Comparison of ENCODE assay signal across 9 cellular contexts in genomic region chr11:16909375-16910035, GRCh38.
DNase-seq lines count a peak whose midpoint lies in the region; ATAC-seq and TF ChIP-seq lines count a peak whose summit lies in the region.
"Had no signal": no experiment of that assay in that cellular context is flagged by ENCODE, and none has a peak within 500 bp of the region (broad histone marks: within the 10 kb centered on the region; RNA-seq: fewer than 3 reads in every experiment).

No MANE protein-coding gene starts in this region.

- no peak for TF ChIP-seq POLR2A in GM18505 (IDR thresholded peaks at IDR 0.05; ENCODE audit: borderline replicate concordance, extremely low read depth, insufficient read depth, insufficient read length)

- no peaks in the 10 kb centered on the region for H3K9me3 Mint-ChIP-seq in activated T-cell treated with anti-CD3 and anti-CD28 coated beads, Interleukin-2, amount 50 U/mL, for 72 hours
- H3K9me3 Mint-ChIP-seq: dendritic cell treated with granulocyte-macrophage colony-stimulating factor and Interleukin-4, amounts not matched to agents 40 ng/mL and 50 ng/mL, for 4 days had no signal

- H3K27ac Mint-ChIP-seq in activated T-cell treated with anti-CD3 and anti-CD28 coated beads, Interleukin-2, amount 50 U/mL, for 72 hours: no peak overlapping the region
- H3K27ac Mint-ChIP-seq: dendritic cell treated with granulocyte-macrophage colony-stimulating factor and Interleukin-4, amounts not matched to agents 40 ng/mL and 50 ng/mL, for 4 days had no signal

- peak overlapping the region in 1 of 2 donors; percentile 53 for H3K4me3 Mint-ChIP-seq in activated T-cell treated with anti-CD3 and anti-CD28 coated beads, Interleukin-2, amount 50 U/mL, for 72 hours
- H3K4me3 Mint-ChIP-seq: dendritic cell treated with granulocyte-macrophage colony-stimulating factor and Interleukin-4, amounts not matched to agents 40 ng/mL and 50 ng/mL, for 4 days had no signal

- peaks cover 0 to 1% of the 10 kb centered on the region in 2 donors for H3K36me3 Mint-ChIP-seq in activated T-cell treated with anti-CD3 and anti-CD28 coated beads, Interleukin-2, amount 50 U/mL, for 72 hours (ENCODE audit: insufficient read depth in 2 of 2)

- ATAC-seq in GM18505 (IDR thresholded peaks at IDR 0.05; ENCODE audit: unreplicated experiment) (peak; percentile 80), GM19463 (IDR thresholded peaks at IDR 0.05; ENCODE audit: unreplicated experiment) (peak; percentile 67), HG03064 (IDR thresholded peaks at IDR 0.05; ENCODE audit: low read depth, unreplicated experiment) (peak; percentile 81)
- peak; percentile 59 to 61 for ATAC-seq in activated T-cell treated with anti-CD3 and anti-CD28 coated beads, Interleukin-2, amount 50 U/mL, for 72 hours (replicated peaks in 1 of 2)

- no peak for DNase-seq in activated T-cell treated with anti-CD3 and anti-CD28 coated beads, Interleukin-2, amount 50 U/mL, for 72 hours
- no peak for DNase-seq in NCI-H1436 (lab: John Stamatoyannopoulos, UW)
- no peak for DNase-seq in NCI-H526 treated with DMSO at 0.1 percent for 48 hours (lab: John Stamatoyannopoulos, UW)
- DNase-seq in OCI-M2 (lab: John Stamatoyannopoulos, UW; ENCODE audit: unreplicated experiment): no peak
- no peak for DNase-seq in epidermal melanocyte (ENCODE audit: insufficient read length, low spot score)

- H3K27me3 Mint-ChIP-seq in activated T-cell treated with anti-CD3 and anti-CD28 coated beads, Interleukin-2, amount 50 U/mL, for 72 hours (ENCODE audit: low read depth): no peaks in the 10 kb centered on the region
- H3K27me3 Mint-ChIP-seq: dendritic cell treated with granulocyte-macrophage colony-stimulating factor and Interleukin-4, amounts not matched to agents 40 ng/mL and 50 ng/mL, for 4 days had no signal

- peaks cover 14% of the 10 kb centered on the region for H3K4me1 Mint-ChIP-seq in activated T-cell treated with anti-CD3 and anti-CD28 coated beads, Interleukin-2, amount 50 U/mL, for 72 hours (ENCODE audit: low read depth)
